9 cellular contexts compared by ENCODE assay signal in genomic region chr7:116524221-116524608, GRCh38. TPM values are rescaled to one million over a fixed set of nuclear protein-coding genes. Genes with fewer than 3 reads are reported as not detected.
DNase-seq lines count a peak whose midpoint lies in the region; FAIRE-seq and TF ChIP-seq lines count a peak whose summit lies in the region.
"Had no signal": no experiment of that assay in that cellular context is flagged by ENCODE, and none has a peak within 500 bp of the region (broad histone marks: within the 10 kb centered on the region; RNA-seq: fewer than 3 reads in every experiment).

No MANE protein-coding gene starts in this region.

- H3K9me2 ChIP-seq in GM23248 (ENCODE audit: insufficient read depth): no peaks in the 10 kb centered on the region

- in situ Hi-C loops in GM23248 (cut with MboI): loop anchor here (10.0 kb wide), 1 partner anchor 259 kb away; no protein-coding TSS in a partner anchor

- peak overlapping the region; percentile 77 for H3K9ac ChIP-seq in GM23248
- H3K9ac ChIP-seq in rectal smooth muscle tissue (ENCODE audit: low read length): no peak overlapping the region

- H3K27me3 ChIP-seq in GM23248 (replicated peaks; ENCODE audit: insufficient read depth) (no peaks in the 10 kb centered on the region), rectal smooth muscle tissue (ENCODE audit: control insufficient read depth, insufficient read depth, low read length) (peaks cover 6% of the 10 kb centered on the region)

- H3K36me3 ChIP-seq in GM23248 (ENCODE audit: low read depth) (peaks cover 21% of the 10 kb centered on the region), rectal smooth muscle tissue (ENCODE audit: control insufficient read depth, insufficient read depth, low read length) (no peaks in the 10 kb centered on the region)

- H3F3A ChIP-seq in GM23248 (ENCODE audit: insufficient read depth): peaks cover 50% of the 10 kb centered on the region

- H4K20me1 ChIP-seq in GM23248 (ENCODE audit: insufficient read depth): no peaks in the 10 kb centered on the region

- DNase-seq in GM23248 (no peak), fibroblast of villous mesenchyme (ENCODE audit: low read depth) (no peak), GM19239 (ENCODE audit: insufficient read length, low spot score) (no peak), HK-2 (ENCODE audit: unreplicated experiment) (no peak)
- no peak for DNase-seq in activated CD4-positive, alpha-beta T cell treated with anti-CD3 and anti-CD28 coated beads, Interleukin-2, amount 50 U/mL, for 1 hour
- DNase-seq in stimulated activated CD4-positive, alpha-beta T cell treated with anti-CD3 and anti-CD28 coated beads, Interleukin-4, amount 100 ng/mL, for 24 hours: no peak

- peak overlapping the region; percentile 13; the same call in 1 of the 2 replicates for H2AFZ ChIP-seq in GM23248

- H3K27ac ChIP-seq in GM23248: peak overlapping the region; percentile 95
- peak overlapping the region; percentile 99 for H3K27ac ChIP-seq in rectal smooth muscle tissue (ENCODE audit: low read depth, low read length)

- peak overlapping the region; percentile 86 for H3K4me2 ChIP-seq in GM23248 (ENCODE audit: unreplicated experiment)

- H3K4me1 ChIP-seq in GM23248 (ENCODE audit: insufficient read depth) (peaks cover 32% of the 10 kb centered on the region), rectal smooth muscle tissue (ENCODE audit: control insufficient read depth, insufficient read depth, low read length) (peaks cover 6% of the 10 kb centered on the region)

- H3K9me3 ChIP-seq in GM23248 (ENCODE audit: low read depth): no peaks in the 10 kb centered on the region

- peaks cover 40% of the 10 kb centered on the region for H3K79me2 ChIP-seq in GM23248 (ENCODE audit: insufficient read depth)

- WGBS in GM23248 (ENCODE audit: low coverage in 1 of 2, low lambda C conversion rate in 2 of 2, missing lambda C conversion rate in 2 of 2), 2 experiments: 7% methylated on average over 10 of the region's 10 CpGs

- FAIRE-seq in GM19239 (lab: Jason Lieb, UNC): no peak

- TF ChIP-seq CTCF in WI38 (IDR thresholded peaks at IDR 0.05; ENCODE audit: low read depth, low read length) (no peak), fibroblast of villous mesenchyme (IDR thresholded peaks at IDR 0.05; ENCODE audit: insufficient read depth, low read depth, low read length) (no peak)

- H3K4me3 ChIP-seq in GM23248 (peak overlapping the region; percentile 63), WI38 (ENCODE audit: low read depth, low read length) (peak overlapping the region; percentile 94), fibroblast of villous mesenchyme (ENCODE audit: low read depth, low read length) (peak overlapping the region; percentile 89), rectal smooth muscle tissue (ENCODE audit: low read length) (peak overlapping the region; percentile 93)

RNA-seq across cellular contexts. Expression of gene CAV1, which starts 0.6 kb away (rescaled TPM):
- total RNA-seq in GM23248 (2014; rRNA removed; shearing (Covaris generic)): 1,062 and 1,092 TPM in 2 replicates
- polyA plus RNA-seq in GM23248 (2016; fragmentation: Nextera tagmentation; extraction: Ambion mirVana): 1,736 and 1,789 TPM in 2 replicates
- total RNA-seq in fibroblast of villous mesenchyme: 288 and 887 TPM in 2 replicates

RNA-seq across cellular contexts. Expression of gene CAV2, which starts 24.7 kb away (rescaled TPM):
- 251 and 283 TPM in 2 replicates for total RNA-seq in GM23248 (2014; rRNA removed; shearing (Covaris generic))
- polyA plus RNA-seq in GM23248 (2016; fragmentation: Nextera tagmentation; extraction: Ambion mirVana): 344 and 358 TPM in 2 replicates
- 130 and 224 TPM in 2 replicates for total RNA-seq in fibroblast of villous mesenchyme
- total RNA-seq: activated naive CD4-positive, alpha-beta T cell treated with anti-CD3 and anti-CD28 coated beads for 36 hours had no signal
